ENCODE assay signal across 1 cellular context in genomic region chr6:52284460-52285173, GRCh38.
TF ChIP-seq lines count a peak whose summit lies in the region.

Gene MCM3 (minus strand): TSS chr6:52284742. CDS start chr6:52284674, 68 bp downstream.

TF ChIP-seq in HepG2, 621 proteins besides CTCF, POLR2A, EP300 and RAD21 (continued from another document and continues in another):
- TF ChIP-seq ZNF280B (CRISPR knock-in tag; IDR thresholded peaks at IDR 0.05; ENCODE audit: borderline replicate concordance): peak; percentile 94
- 0 out of 2 replicates have a peak, but pooled peaks have one; percentile 46 for TF ChIP-seq STAT5B (CRISPR knock-in tag; IDR thresholded peaks at IDR 0.05)
- TF ChIP-seq CREM (IDR thresholded peaks at IDR 0.05): peak; percentile 95
- no peak for TF ChIP-seq CREM (CRISPR knock-in tag; IDR thresholded peaks at IDR 0.05)
- TF ChIP-seq GATAD1 (CRISPR knock-in tag; IDR thresholded peaks at IDR 0.05): peak; percentile 84
- peak; percentile 83 for TF ChIP-seq ZFYVE20 (CRISPR knock-in tag; IDR thresholded peaks at IDR 0.05; ENCODE audit: borderline replicate concordance, low read depth)
- no peak for TF ChIP-seq NFIB (CRISPR knock-in tag; IDR thresholded peaks at IDR 0.05; ENCODE audit: borderline replicate concordance)
- TF ChIP-seq SRY (CRISPR knock-in tag; IDR thresholded peaks at IDR 0.05): peak; percentile 86; the same call in 1 of the 2 replicates
- TF ChIP-seq ZNF770 (CRISPR knock-in tag; IDR thresholded peaks at IDR 0.05): peak; percentile 60; the same call in 1 of the 2 replicates
- TF ChIP-seq ZNF512 (CRISPR knock-in tag; IDR thresholded peaks at IDR 0.05): no peak
- TF ChIP-seq ZBED4 (CRISPR knock-in tag; IDR thresholded peaks at IDR 0.05; ENCODE audit: borderline replicate concordance): peak; percentile 69; the same call in 1 of the 2 replicates
- 0 out of 2 replicates have a peak, but pooled peaks have one; percentile 56 for TF ChIP-seq ZNF543 (CRISPR knock-in tag; IDR thresholded peaks at IDR 0.05)
- no peak; the same call in none of the 2 replicates for TF ChIP-seq ZBTB20 (CRISPR knock-in tag; IDR thresholded peaks at IDR 0.05; ENCODE audit: borderline replicate concordance, low read depth)
- no peak for TF ChIP-seq SETDB1 (CRISPR knock-in tag; IDR thresholded peaks at IDR 0.05; ENCODE audit: borderline replicate concordance)
- peak in 1 of 2 experiments; percentile 75; a peak in 2 of 4 replicates for TF ChIP-seq KLF16 (CRISPR knock-in tag; IDR thresholded peaks at IDR 0.05)
- peak; percentile 94; the same call in 2 of the 3 replicates for TF ChIP-seq MXI1 (IDR thresholded peaks at IDR 0.05; ENCODE audit: borderline replicate concordance, low read depth, low read length)
- peak; percentile 92 for TF ChIP-seq PBX2 (CRISPR knock-in tag; IDR thresholded peaks at IDR 0.05)
- TF ChIP-seq ELF1 (CRISPR knock-in tag; IDR thresholded peaks at IDR 0.05): peak; percentile 92
- peak; percentile 82 for TF ChIP-seq STAT6 (CRISPR knock-in tag; IDR thresholded peaks at IDR 0.05; ENCODE audit: borderline replicate concordance)
- peak; percentile 54; the same call in 1 of the 2 replicates for TF ChIP-seq ZBTB37 (CRISPR knock-in tag; IDR thresholded peaks at IDR 0.05)
- no peak for TF ChIP-seq BRCA1 (CRISPR knock-in tag; IDR thresholded peaks at IDR 0.05)
- TF ChIP-seq KDM4B (CRISPR knock-in tag; IDR thresholded peaks at IDR 0.05): peak; percentile 37; the same call in 1 of the 2 replicates
- peak; percentile 86; the same call in 1 of the 2 replicates for TF ChIP-seq ZNF546 (CRISPR knock-in tag; conservative IDR thresholded peaks at IDR 0.05)
- peak; percentile 49; the same call in 1 of the 2 replicates for TF ChIP-seq ZNF768 (CRISPR knock-in tag; IDR thresholded peaks at IDR 0.05)
- TF ChIP-seq MLXIP (CRISPR knock-in tag; IDR thresholded peaks at IDR 0.05; ENCODE audit: borderline replicate concordance): no peak
- TF ChIP-seq KLF9 (CRISPR knock-in tag; IDR thresholded peaks at IDR 0.05; ENCODE audit: low read depth): peak; percentile 81; the same call in 1 of the 2 replicates
- TF ChIP-seq ZNF451 (CRISPR knock-in tag; IDR thresholded peaks at IDR 0.05): no peak
- TF ChIP-seq ZNF607 (CRISPR knock-in tag; IDR thresholded peaks at IDR 0.05; ENCODE audit: borderline replicate concordance): peak; percentile 89
- peak; percentile 68; the same call in 1 of the 2 replicates for TF ChIP-seq ZBTB39 (CRISPR knock-in tag; IDR thresholded peaks at IDR 0.05)
- no peak for TF ChIP-seq ZNF782 (CRISPR knock-in tag; IDR thresholded peaks at IDR 0.05; ENCODE audit: borderline replicate concordance)
- peak; percentile 81 for TF ChIP-seq ZNF574 (CRISPR knock-in tag; IDR thresholded peaks at IDR 0.05)
